Comparison of ENCODE assay signal across 20 cellular contexts in genomic region chr4:2486981-2487380, GRCh38. TPM values are rescaled to one million over a fixed set of nuclear protein-coding genes. Genes with fewer than 3 reads are reported as not detected.
DNase-seq lines count a peak whose midpoint lies in the region; ATAC-seq lines count a peak whose summit lies in the region.
"Had no signal": no experiment of that assay in that cellular context is flagged by ENCODE, and none has a peak within 500 bp of the region (broad histone marks: within the 10 kb centered on the region; RNA-seq: fewer than 3 reads in every experiment).

No MANE protein-coding gene starts in this region.

- no peaks in the 10 kb centered on the region for H3K27me3 Mint-ChIP-seq in stimulated activated naive CD8-positive, alpha-beta T cell treated with anti-CD3 and anti-CD28 coated beads, Interleukin-15, Interleukin-2, amounts not matched to agents 100 ng/mL and 50 ng/mL, for 24 hours
- no peaks in the 10 kb centered on the region for H3K27me3 Mint-ChIP-seq in activated T-helper 2 cell treated with anti-CD3 and anti-CD28 coated beads, Interferon-gamma antibody, Interleukin-2, Interleukin-4, amounts not matched to agents 10 μg/mL and 5 μg/mL and 100 μg/mL, durations not matched to agents 14 hours and 24 hours and 36 hours (ENCODE audit: low read depth)
- no peaks in the 10 kb centered on the region for H3K27me3 Mint-ChIP-seq in naive B cell
- H3K27me3 Mint-ChIP-seq: activated CD4-positive, alpha-beta T cell treated with anti-CD3 and anti-CD28 coated beads, Interleukin-2, amount 10 ng/mL, durations not matched to agents 7 days and 5 days had no signal

- peak overlapping the region; percentile 78 for H3K27ac Mint-ChIP-seq in stimulated activated naive CD8-positive, alpha-beta T cell treated with anti-CD3 and anti-CD28 coated beads, Interleukin-15, Interleukin-2, amounts not matched to agents 100 ng/mL and 50 ng/mL, for 24 hours
- peak overlapping the region; percentile 17 for H3K27ac Mint-ChIP-seq in activated T-helper 2 cell treated with anti-CD3 and anti-CD28 coated beads, Interferon-gamma antibody, Interleukin-2, Interleukin-4, amounts not matched to agents 10 μg/mL and 5 μg/mL and 100 μg/mL, durations not matched to agents 14 hours and 24 hours and 36 hours
- peak overlapping the region; percentile 79 to 98 (median 90) for H3K27ac Mint-ChIP-seq in naive B cell
- H3K27ac Mint-ChIP-seq: GM23338, mesothelial cell of epicardium had no signal

- peaks cover 42% of the 10 kb centered on the region for H3K36me3 Mint-ChIP-seq in stimulated activated naive CD8-positive, alpha-beta T cell treated with anti-CD3 and anti-CD28 coated beads, Interleukin-15, Interleukin-2, amounts not matched to agents 100 ng/mL and 50 ng/mL, for 24 hours (ENCODE audit: low read depth)
- H3K36me3 Mint-ChIP-seq in activated T-helper 2 cell treated with anti-CD3 and anti-CD28 coated beads, Interferon-gamma antibody, Interleukin-2, Interleukin-4, amounts not matched to agents 10 μg/mL and 5 μg/mL and 100 μg/mL, durations not matched to agents 14 hours and 24 hours and 36 hours (ENCODE audit: low read depth): peaks cover 34% of the 10 kb centered on the region
- H3K36me3 Mint-ChIP-seq in naive B cell: peaks cover 0 to 9% of the 10 kb centered on the region in 2 donors

- H3K4me3 Mint-ChIP-seq in stimulated activated naive CD8-positive, alpha-beta T cell treated with anti-CD3 and anti-CD28 coated beads, Interleukin-15, Interleukin-2, amounts not matched to agents 100 ng/mL and 50 ng/mL, for 24 hours: peak overlapping the region; percentile 10
- H3K4me3 Mint-ChIP-seq in activated T-helper 2 cell treated with anti-CD3 and anti-CD28 coated beads, Interferon-gamma antibody, Interleukin-2, Interleukin-4, amounts not matched to agents 10 μg/mL and 5 μg/mL and 100 μg/mL, durations not matched to agents 14 hours and 24 hours and 36 hours (ENCODE audit: low read depth): no peak overlapping the region
- H3K4me3 Mint-ChIP-seq in naive B cell: peak overlapping the region in 7 of 8 donors; percentile 35 to 90 (median 80)
- H3K4me3 Mint-ChIP-seq: activated CD4-positive, alpha-beta T cell treated with anti-CD3 and anti-CD28 coated beads, Interleukin-2, amount 10 ng/mL, durations not matched to agents 7 days and 5 days; GM23338; mesothelial cell of epicardium had no signal

- no peak for ATAC-seq in stimulated activated naive CD8-positive, alpha-beta T cell treated with anti-CD3 and anti-CD28 coated beads, Interleukin-15, Interleukin-2, amounts not matched to agents 100 U/mL and 50 U/mL, for 24 hours
- ATAC-seq in naive B cell (ENCODE audit: low read depth in 2 of 2): no peak
- ATAC-seq: GM23338, K562, left colon had no signal

- intact Hi-C loops in activated T-helper 2 cell treated with anti-CD3 and anti-CD28 coated beads, Interferon-gamma antibody, Interleukin-2, Interleukin-4, amounts not matched to agents 10 μg/mL and 5 μg/mL and 100 μg/mL, durations not matched to agents 14 hours and 24 hours and 36 hours (cut with micrococcal nuclease): no loop called here

- no peaks in the 10 kb centered on the region for H3K9me3 Mint-ChIP-seq in stimulated activated naive CD8-positive, alpha-beta T cell treated with anti-CD3 and anti-CD28 coated beads, Interleukin-15, Interleukin-2, amounts not matched to agents 100 ng/mL and 50 ng/mL, for 24 hours
- no peaks in the 10 kb centered on the region for H3K9me3 Mint-ChIP-seq in activated T-helper 2 cell treated with anti-CD3 and anti-CD28 coated beads, Interferon-gamma antibody, Interleukin-2, Interleukin-4, amounts not matched to agents 10 μg/mL and 5 μg/mL and 100 μg/mL, durations not matched to agents 14 hours and 24 hours and 36 hours
- H3K9me3 Mint-ChIP-seq in naive B cell: no peaks in the 10 kb centered on the region
- H3K9me3 Mint-ChIP-seq: activated CD4-positive, alpha-beta T cell treated with anti-CD3 and anti-CD28 coated beads, Interleukin-2, amount 10 ng/mL, durations not matched to agents 7 days and 5 days; GM23338; mesothelial cell of epicardium had no signal

- DNase-seq in stimulated activated naive CD8-positive, alpha-beta T cell treated with anti-CD3 and anti-CD28 coated beads, Interleukin-15, Interleukin-2, amounts not matched to agents 100 U/mL and 50 U/mL, for 24 hours: no peak
- DNase-seq in activated T-helper 2 cell treated with anti-CD3 and anti-CD28 coated beads, Interferon-gamma antibody, Interleukin-2, Interleukin-4, amounts not matched to agents 10 μg/mL and 5 μg/mL and 100 μg/mL, durations not matched to agents 14 hours and 24 hours and 36 hours (ENCODE audit: low spot score): no peak
- DNase-seq in naive B cell (no peak), DMS79 (lab: John Stamatoyannopoulos, UW) (no peak), SKM-1 (lab: John Stamatoyannopoulos, UW; ENCODE audit: unreplicated experiment) (no peak), SK-N-DZ (ENCODE audit: low spot score) (no peak)
- DNase-seq: activated CD4-positive, alpha-beta T cell treated with anti-CD3 and anti-CD28 coated beads, Interleukin-2, amount 10 ng/mL, durations not matched to agents 7 days and 5 days; activated T-cell treated with anti-CD3 and anti-CD28 coated beads, Interleukin-2, amount 50 U/mL, for 48 hours; caudate nucleus; EL; esophagus squamous epithelium; left colon; NCI-H1092; NCI-H2081; NCI-H446 treated with DMSO at 0.1 percent for 48 hours; spleen had no signal

- H3K4me1 Mint-ChIP-seq in stimulated activated naive CD8-positive, alpha-beta T cell treated with anti-CD3 and anti-CD28 coated beads, Interleukin-15, Interleukin-2, amounts not matched to agents 100 ng/mL and 50 ng/mL, for 24 hours (ENCODE audit: low read depth): peaks cover 72% of the 10 kb centered on the region
- H3K4me1 Mint-ChIP-seq in activated T-helper 2 cell treated with anti-CD3 and anti-CD28 coated beads, Interferon-gamma antibody, Interleukin-2, Interleukin-4, amounts not matched to agents 10 μg/mL and 5 μg/mL and 100 μg/mL, durations not matched to agents 14 hours and 24 hours and 36 hours (ENCODE audit: low read depth): peaks cover 58% of the 10 kb centered on the region
- H3K4me1 Mint-ChIP-seq in naive B cell: peaks cover 58 to 75% (median 65%) of the 10 kb centered on the region in 3 donors

RNA-seq across cellular contexts. Expression of gene RNF4, which starts 18.1 kb away (rescaled TPM):
- 99.0 and 99.1 TPM in 2 replicates for total RNA-seq in activated T-helper 2 cell treated with anti-CD3 and anti-CD28 coated beads, Interferon-gamma antibody, Interleukin-2, Interleukin-4, amounts not matched to agents 10 μg/mL and 5 μg/mL and 100 μg/mL, durations not matched to agents 14 hours and 24 hours and 36 hours
- polyA plus RNA-seq in naive B cell (ENCODE audit: low read depth in 6 of 6): 10 to 100 TPM; 48.9 to 87.9 (median 64.8) TPM
- 40.6 and 63.2 TPM in 2 replicates for polyA plus RNA-seq in SK-N-DZ (2014; cell fraction: cytosol; rRNA removed)
- polyA plus RNA-seq in SK-N-DZ (2014; cell fraction: nucleus; rRNA removed): 31.6 and 34.1 TPM in 2 replicates

RNA-seq across cellular contexts. Expression of gene FAM193A, which starts 49.5 kb away (rescaled TPM):
- 30.8 and 31.2 TPM in 2 replicates for total RNA-seq in activated T-helper 2 cell treated with anti-CD3 and anti-CD28 coated beads, Interferon-gamma antibody, Interleukin-2, Interleukin-4, amounts not matched to agents 10 μg/mL and 5 μg/mL and 100 μg/mL, durations not matched to agents 14 hours and 24 hours and 36 hours
- 1 to 10 TPM; 1.5 to 5.9 (median 2.2) TPM for polyA plus RNA-seq in naive B cell (ENCODE audit: low read depth in 6 of 6)
- 9.6 and 11.0 TPM in 2 replicates for polyA plus RNA-seq in SK-N-DZ (2014; cell fraction: cytosol; rRNA removed)
- 9.7 and 16.6 TPM in 2 replicates for polyA plus RNA-seq in SK-N-DZ (2014; cell fraction: nucleus; rRNA removed)

Comparison
In these comparisons a context has a peak if more than half of its experiments do, and no peak if none do; other contexts are left out.
1. H3K27ac Mint-ChIP-seq: peak in every context shown above with its lines; median percentile 90 in naive B cell; 78 in stimulated activated naive CD8-positive, alpha-beta T cell treated with anti-CD3 and anti-CD28 coated beads, Interleukin-15, Interleukin-2, amounts not matched to agents 100 ng/mL and 50 ng/mL, for 24 hours; 17 in activated T-helper 2 cell treated with anti-CD3 and anti-CD28 coated beads, Interferon-gamma antibody, Interleukin-2, Interleukin-4, amounts not matched to agents 10 μg/mL and 5 μg/mL and 100 μg/mL, durations not matched to agents 14 hours and 24 hours and 36 hours.